11 cellular contexts compared by ENCODE assay signal in the genomic region with DNA sequence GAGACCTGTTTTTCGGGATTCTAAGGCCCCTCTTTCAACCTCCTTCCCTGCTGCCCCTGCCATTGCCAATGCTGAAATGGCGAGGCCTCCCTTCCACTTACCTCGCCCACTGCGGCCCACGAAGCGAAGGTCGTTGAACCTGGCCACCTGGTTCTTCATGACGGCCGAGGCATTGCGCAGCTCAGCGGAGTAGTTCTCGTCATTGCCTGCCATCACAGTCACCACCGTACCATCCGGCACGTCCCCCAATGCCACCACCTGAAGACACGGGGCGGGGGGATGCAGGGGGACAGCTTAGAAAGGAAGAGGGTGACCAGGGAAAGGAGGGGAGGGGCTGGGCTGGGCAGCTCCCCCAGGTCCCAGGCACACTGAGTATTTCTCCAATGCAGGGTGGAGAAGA.
DNase-seq lines count a peak whose midpoint lies in the region; ATAC-seq and TF ChIP-seq lines count a peak whose summit lies in the region.
"Had no signal": no experiment of that assay in that cellular context is flagged by ENCODE, and none has a peak within 500 bp of the region (broad histone marks: within the 10 kb centered on the region; RNA-seq: fewer than 3 reads in every experiment).

No MANE protein-coding gene starts in this region.

- no peak overlapping the region for H2AFZ ChIP-seq in OCI-LY3 (ENCODE audit: low read depth, low read length)

- H3K9ac ChIP-seq in OCI-LY3 (ENCODE audit: low read length) (peak overlapping the region; percentile 74), duodenal mucosa (ENCODE audit: low read depth in 1 of 2, low read length in 2 of 2) (peak overlapping the region in 1 of 2 donors; percentile 26)

- no peak for TF ChIP-seq CTCF in OCI-LY3 (IDR thresholded peaks at IDR 0.05; ENCODE audit: low read depth, low read length)

- H3K9me3 ChIP-seq in OCI-LY3 (ENCODE audit: insufficient read depth, low read length): no peaks in the 10 kb centered on the region
- H3K9me3 ChIP-seq in duodenal mucosa (ENCODE audit: control insufficient read depth in 1 of 2, low read length in 2 of 2): no peaks in the 10 kb centered on the region

- H3K9me3 Mint-ChIP-seq in activated T-cell treated with anti-CD3 and anti-CD28 coated beads, Interleukin-2, amount 50 U/mL, for 24 hours: no peaks in the 10 kb centered on the region
- H3K9me3 Mint-ChIP-seq in stimulated activated naive B cell treated with anti-CD40 and anti-IgM and Interleukin-4, amounts not matched to agents 10 μg/mL and 1 μg/mL and 100 μg/mL, for 72 hours: no peaks in the 10 kb centered on the region

- H3K36me3 Mint-ChIP-seq in activated T-cell treated with anti-CD3 and anti-CD28 coated beads, Interleukin-2, amount 50 U/mL, for 24 hours (ENCODE audit: low read depth): peaks cover 87% of the 10 kb centered on the region
- H3K36me3 Mint-ChIP-seq in stimulated activated naive B cell treated with anti-CD40 and anti-IgM and Interleukin-4, amounts not matched to agents 10 μg/mL and 1 μg/mL and 100 μg/mL, for 72 hours: peaks cover 56 to 68% of the 10 kb centered on the region in 2 donors

- H3K4me3 ChIP-seq in OCI-LY3 (ENCODE audit: low read length): peak overlapping the region; percentile 94
- H3K4me3 ChIP-seq in duodenal mucosa (ENCODE audit: low read depth in 1 of 2, low read length in 2 of 2): peak overlapping the region; percentile 54 to 68
- H3K4me3 ChIP-seq: lung had no signal

- ATAC-seq in stimulated activated naive B cell treated with anti-CD40 and anti-IgM and Interleukin-4, amounts not matched to agents 10 μg/mL and 1 μg/mL and 100 μg/mL, for 72 hours (replicated peaks): no peak
- ATAC-seq: activated CD4-positive, CD25-positive, alpha-beta regulatory T cell treated with anti-CD3 and anti-CD28 coated beads, Interleukin-2, amount 50 U/mL, for 24 hours had no signal

- peak overlapping the region; percentile 96 for H3K27ac Mint-ChIP-seq in activated T-cell treated with anti-CD3 and anti-CD28 coated beads, Interleukin-2, amount 50 U/mL, for 24 hours
- H3K27ac Mint-ChIP-seq in stimulated activated naive B cell treated with anti-CD40 and anti-IgM and Interleukin-4, amounts not matched to agents 10 μg/mL and 1 μg/mL and 100 μg/mL, for 72 hours: peak overlapping the region; percentile 98

- H3K36me3 ChIP-seq in OCI-LY3 (replicated peaks; ENCODE audit: low read depth, low read length) (peaks cover 42% of the 10 kb centered on the region), duodenal mucosa (ENCODE audit: control insufficient read depth in 1 of 2, insufficient read depth in 2 of 2, low read length in 2 of 2) (no peaks in the 10 kb centered on the region)

- peak overlapping the region; percentile 91 for H3K4me2 ChIP-seq in OCI-LY3 (ENCODE audit: low read length)

- H3K27me3 ChIP-seq in OCI-LY3 (ENCODE audit: low read depth, low read length) (peaks cover under 1% of the 10 kb centered on the region; the same call in 1 of the 2 replicates), duodenal mucosa (ENCODE audit: control insufficient read depth in 1 of 2, insufficient read depth in 2 of 2, low read length in 2 of 2) (peaks cover 66 to 69% of the 10 kb centered on the region in 2 donors)

- H3K79me2 ChIP-seq in OCI-LY3 (ENCODE audit: low read length): peaks cover 74% of the 10 kb centered on the region

- peaks cover 70% of the 10 kb centered on the region for H3K4me1 Mint-ChIP-seq in activated T-cell treated with anti-CD3 and anti-CD28 coated beads, Interleukin-2, amount 50 U/mL, for 24 hours (ENCODE audit: low read depth)
- peaks cover 45 to 75% of the 10 kb centered on the region in 2 donors for H3K4me1 Mint-ChIP-seq in stimulated activated naive B cell treated with anti-CD40 and anti-IgM and Interleukin-4, amounts not matched to agents 10 μg/mL and 1 μg/mL and 100 μg/mL, for 72 hours

- H3K27ac ChIP-seq in OCI-LY3 (ENCODE audit: low read length) (no peak overlapping the region), duodenal mucosa (ENCODE audit: low read depth, low read length) (no peak overlapping the region)

- H4K20me1 ChIP-seq in OCI-LY3 (ENCODE audit: insufficient read depth, low read length): peaks cover 56% of the 10 kb centered on the region

- peak overlapping the region; percentile 98 for H3K4me3 Mint-ChIP-seq in activated T-cell treated with anti-CD3 and anti-CD28 coated beads, Interleukin-2, amount 50 U/mL, for 24 hours
- H3K4me3 Mint-ChIP-seq in stimulated activated naive B cell treated with anti-CD40 and anti-IgM and Interleukin-4, amounts not matched to agents 10 μg/mL and 1 μg/mL and 100 μg/mL, for 72 hours: peak overlapping the region; percentile 96 to 97

- H3K27me3 Mint-ChIP-seq in activated T-cell treated with anti-CD3 and anti-CD28 coated beads, Interleukin-2, amount 50 U/mL, for 24 hours: no peaks in the 10 kb centered on the region
- H3K27me3 Mint-ChIP-seq in stimulated activated naive B cell treated with anti-CD40 and anti-IgM and Interleukin-4, amounts not matched to agents 10 μg/mL and 1 μg/mL and 100 μg/mL, for 72 hours: no peaks in the 10 kb centered on the region

- DNase-seq in activated T-cell treated with anti-CD3 and anti-CD28 coated beads, Interleukin-2, amount 50 U/mL, for 24 hours: no peak
- no peak for DNase-seq in activated T-cell treated with anti-CD3 and anti-CD28 coated beads, Interleukin-2, amount 50 U/mL, for 1 hour
- DNase-seq in stimulated activated naive B cell treated with anti-CD40 and anti-IgM and Interleukin-4, amounts not matched to agents 10 μg/mL and 1 μg/mL and 100 μg/mL, for 72 hours: no peak
- no peak for DNase-seq in NCI-H1105 (lab: John Stamatoyannopoulos, UW)
- DNase-seq in OCI-M2 (lab: John Stamatoyannopoulos, UW; ENCODE audit: unreplicated experiment): no peak
- no peak for DNase-seq in C1 segment of cervical spinal cord (lab: John Stamatoyannopoulos, UW)
- DNase-seq: NCI-H526 had no signal

- peaks cover 61% of the 10 kb centered on the region for H3K4me1 ChIP-seq in OCI-LY3 (ENCODE audit: low read length)
- H3K4me1 ChIP-seq in duodenal mucosa (ENCODE audit: control insufficient read depth in 1 of 2, insufficient read depth in 2 of 2, low read length in 2 of 2): peaks cover 39 to 41% of the 10 kb centered on the region in 2 donors
